ENCODE assay signal across 8 cellular contexts in the genomic region with DNA sequence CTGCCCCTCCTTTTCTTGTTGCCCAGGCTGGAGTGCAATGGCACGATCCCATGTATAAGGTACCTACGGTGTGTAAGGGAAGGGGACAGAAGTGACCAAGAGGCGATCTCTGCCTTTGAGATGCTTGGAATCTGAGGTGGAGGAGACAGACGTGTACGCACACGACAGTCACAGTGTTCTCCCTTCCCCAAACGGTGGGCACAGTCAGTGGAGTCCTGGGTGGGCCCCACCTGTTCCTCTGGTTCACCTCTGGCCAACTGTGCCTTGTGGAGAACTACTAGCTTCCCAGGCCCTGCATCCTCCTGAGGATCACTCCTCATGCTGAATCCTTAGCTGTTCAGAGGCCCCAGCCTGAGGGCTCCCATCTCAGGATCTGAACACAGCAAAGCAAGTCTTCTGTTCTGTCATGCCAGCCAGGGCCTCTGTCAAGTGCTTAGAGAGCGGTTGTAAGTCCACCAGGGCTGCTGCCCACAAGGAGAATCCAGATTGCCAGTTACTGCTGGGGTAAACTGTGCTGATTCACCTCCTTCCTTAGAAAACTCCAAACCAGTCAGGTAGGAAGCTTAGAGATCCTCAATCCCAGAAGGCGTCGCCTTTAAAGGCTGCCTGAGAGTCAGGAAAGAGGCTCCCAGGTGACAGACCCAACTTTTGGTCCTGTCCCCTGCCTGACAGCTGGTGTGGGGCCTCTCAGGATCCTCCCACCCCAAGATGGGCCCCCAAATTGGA. TPM values are rescaled to one million over a fixed set of nuclear protein-coding genes. Genes with fewer than 3 reads are reported as not detected.
DNase-seq lines count a peak whose midpoint lies in the region; TF ChIP-seq lines count a peak whose summit lies in the region.

No MANE protein-coding gene starts in this region.

- POLR2A ChIA-PET in AG04449 (lab: Yijun Ruan, JAX): interaction anchor here (0.7 to 1.0 kb wide), 2 partner anchors 10 to 12 kb away, joined by 3 read pairs; no protein-coding TSS in a partner anchor

- no peak for TF ChIP-seq CTCF in AG04449 (IDR thresholded peaks at IDR 0.05; ENCODE audit: insufficient read depth, low read length, missing control alignments)
- TF ChIP-seq CTCF in mammary epithelial cell (conservative IDR thresholded peaks at IDR 0.05 in 1 of 2, IDR thresholded peaks at IDR 0.05 in 1 of 2; ENCODE audit: extremely low read depth in 1 of 2, insufficient read depth in 1 of 2, low read depth in 1 of 2, low read length in 2 of 2): no peak

- H3K27me3 ChIP-seq in HUES6 (ENCODE audit: control insufficient read depth, insufficient read depth, low read length) (no peaks in the 10 kb centered on the region), mammary epithelial cell (ENCODE audit: insufficient read depth, low read length) (no peaks in the 10 kb centered on the region), muscle layer of duodenum (ENCODE audit: low read depth, low read length) (no peaks in the 10 kb centered on the region)

- in situ Hi-C loops in mammary epithelial cell (cut with MboI; ENCODE audit: low sequenced_read_pairs in 2 of 2): no loop called here

- H3K79me2 ChIP-seq in mammary epithelial cell (ENCODE audit: insufficient read depth, low read length): peaks cover 64% of the 10 kb centered on the region

- H3K4me1 ChIP-seq in HUES6 (ENCODE audit: control insufficient read depth, insufficient read depth, low read length): peaks cover 41% of the 10 kb centered on the region; the same call in 1 of the 2 replicates
- peaks cover 34% of the 10 kb centered on the region for H3K4me1 ChIP-seq in mammary epithelial cell (ENCODE audit: insufficient read depth, low read length)
- H3K4me1 ChIP-seq in muscle layer of duodenum (ENCODE audit: control insufficient read depth in 1 of 2, insufficient read depth in 2 of 2, low read length in 2 of 2): peaks cover 7 to 31% of the 10 kb centered on the region in 2 donors

- BruUV-seq in mammary epithelial cell (replicated peaks; lab: Mats Ljungman, UMichigan): no TSS peak

- no peak overlapping the region for H2AFZ ChIP-seq in mammary epithelial cell (ENCODE audit: low read depth, low read length)

- dilution Hi-C loops in mammary epithelial cell (cut with HindIII; ENCODE audit: low sequenced_read_pairs): no loop called here

- H4K20me1 ChIP-seq in mammary epithelial cell (ENCODE audit: insufficient read depth, low read length): no peaks in the 10 kb centered on the region

- H3K36me3 ChIP-seq in HUES6 (ENCODE audit: control insufficient read depth, insufficient read depth, low read length) (no peaks in the 10 kb centered on the region), mammary epithelial cell (ENCODE audit: insufficient read depth, low read length) (no peaks in the 10 kb centered on the region), muscle layer of duodenum (ENCODE audit: control insufficient read depth in 1 of 2, insufficient read depth in 2 of 2, low read length in 2 of 2) (peaks cover 0 to 7% of the 10 kb centered on the region in 2 donors)

- H3K4me3 ChIP-seq in AG04449 (ENCODE audit: low read depth, low read length) (peak overlapping the region; percentile 97), HUES6 (ENCODE audit: low read depth, low read length) (peak overlapping the region; percentile 95; the same call in 1 of the 2 replicates), mammary epithelial cell (replicated peaks in 1 of 3; ENCODE audit: insufficient read depth in 1 of 3, low read depth in 2 of 3, low read length in 3 of 3) (peak overlapping the region; percentile 69 to 79 (median 75)), muscle layer of duodenum (ENCODE audit: low read depth in 1 of 2, low read length in 2 of 2) (peak overlapping the region; percentile 96 to 98)

- intact Hi-C loops in mammary epithelial cell (cut with micrococcal nuclease): loop anchor here (2.0 kb wide), 1 partner anchor 39 kb away; no protein-coding TSS in a partner anchor

- H3K9ac ChIP-seq in HUES6 (ENCODE audit: low read length) (peak overlapping the region; percentile 30), mammary epithelial cell (ENCODE audit: insufficient read depth, low read length) (no peak overlapping the region)

- H3K4me2 ChIP-seq in mammary epithelial cell (ENCODE audit: insufficient read depth, low read depth, low read length): peak overlapping the region; percentile 92

- H3K9me3 ChIP-seq in HUES6 (ENCODE audit: control insufficient read depth, insufficient read depth, low read depth, low read length) (no peaks in the 10 kb centered on the region), mammary epithelial cell (replicated peaks; ENCODE audit: insufficient read depth, low read length) (no peaks in the 10 kb centered on the region), muscle layer of duodenum (ENCODE audit: control insufficient read depth in 1 of 2, low read length in 2 of 2) (no peaks in the 10 kb centered on the region)

- DNase-seq in AG04449 (ENCODE audit: low read depth, low spot score) (no peak), mammary epithelial cell (peak; percentile 26), SW 1271 (lab: John Stamatoyannopoulos, UW) (no peak), NOMO-1 treated with DMSO at 0.1 percent for 48 hours (lab: John Stamatoyannopoulos, UW; ENCODE audit: unreplicated experiment) (no peak), dedifferentiated amniotic fluid mesenchymal stem cell (ENCODE audit: extremely low spot score) (no peak)
- DNase-seq in activated effector memory CD4-positive, alpha-beta T cell treated with Interleukin-2 at 50 U/mL for 16 hours: no peak

- H3K27ac ChIP-seq in HUES6 (ENCODE audit: low read depth, low read length) (no peak overlapping the region), mammary epithelial cell (ENCODE audit: insufficient read depth, low read depth, low read length) (no peak overlapping the region), muscle layer of duodenum (ENCODE audit: low read length) (peak overlapping the region; percentile 91)

- WGBS in mammary epithelial cell (ENCODE audit: low coverage, missing lambda C conversion rate): 81% methylated on average over 10 of the region's 10 CpGs

- CTCF ChIA-PET in AG04449 (lab: Yijun Ruan, JAX) (interaction anchor here (1.3 to 2.1 kb wide), 2 partner anchors 9 to 188 kb away, joined by 3 to 7 read pairs; no protein-coding TSS in a partner anchor), mammary epithelial cell (lab: Charles Lee; ENCODE audit: low non-redundant PET) (no interaction called here)

RNA-seq across cellular contexts. Expression of gene SLC35F6, which starts 1.6 kb away (rescaled TPM):
- 100 to 1,000 TPM in 1 of 2 donors, 10 to 100 TPM in 1; 57.2 to 125 TPM for total RNA-seq in mammary epithelial cell
- polyA plus RNA-seq in mammary epithelial cell: 42.0 TPM
- 64.4 TPM for polyA minus RNA-seq in mammary epithelial cell

RNA-seq across cellular contexts. Expression of gene CENPA, which starts 20.2 kb away (rescaled TPM):
- total RNA-seq in mammary epithelial cell: 10 to 100 TPM in 1 of 2 donors, under 1 TPM in 1; 0.17 to 18.2 TPM
- polyA plus RNA-seq in mammary epithelial cell: 21.4 TPM
- 1.0 TPM for polyA minus RNA-seq in mammary epithelial cell
